Comparison of ENCODE assay signal across 12 cellular contexts in the genomic region with DNA sequence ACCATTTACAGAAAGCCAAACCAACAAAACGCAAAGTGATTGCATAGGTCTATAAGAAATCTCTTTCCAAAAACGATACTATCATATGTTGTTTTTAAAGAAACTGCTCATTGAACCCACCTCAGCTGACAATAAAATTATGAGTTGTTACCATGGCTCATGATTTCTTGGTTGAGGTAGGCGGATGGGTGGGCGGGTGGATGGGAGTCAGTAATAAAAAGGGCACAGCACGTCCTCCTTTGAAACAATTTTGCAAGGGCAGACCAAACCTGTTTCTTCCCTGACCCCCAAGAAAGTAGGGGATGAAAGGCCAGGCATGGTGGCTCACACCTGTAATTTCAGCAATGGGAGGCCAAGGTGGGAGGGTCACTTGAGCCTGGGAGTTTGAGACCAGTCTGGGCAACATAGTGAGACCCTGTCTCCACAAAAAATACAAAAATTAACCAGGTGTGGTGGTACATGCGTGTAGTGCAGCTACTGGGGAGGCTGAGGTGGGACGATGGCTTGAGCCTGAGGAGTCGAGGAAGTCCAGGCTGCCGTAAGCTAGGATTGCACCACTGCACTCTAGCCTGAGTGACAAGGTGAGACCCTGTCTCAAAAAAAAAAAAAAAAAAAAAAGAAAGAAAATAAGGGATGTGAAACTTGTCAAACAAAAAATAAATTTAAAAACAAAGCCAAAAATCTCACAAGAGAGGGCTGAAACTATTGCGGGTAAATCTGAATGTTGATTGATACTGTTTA. TPM values are rescaled to one million over a fixed set of nuclear protein-coding genes. Genes with fewer than 3 reads are reported as not detected.
DNase-seq lines count a peak whose midpoint lies in the region; TF ChIP-seq lines count a peak whose summit lies in the region.
"Had no signal": no experiment of that assay in that cellular context is flagged by ENCODE, and none has a peak within 500 bp of the region (broad histone marks: within the 10 kb centered on the region; RNA-seq: fewer than 3 reads in every experiment).

No MANE protein-coding gene starts in this region.

- H3K27me3 Mint-ChIP-seq in CD14-positive monocyte (ENCODE audit: low read depth in 3 of 3) (peaks cover 0 to 4% (median 1%) of the 10 kb centered on the region in 3 donors), neural crest cell (ENCODE audit: low read depth) (no peaks in the 10 kb centered on the region)

- H3K4me3 Mint-ChIP-seq in CD14-positive monocyte = peak overlapping the region; percentile 17 to 92
- H3K4me3 Mint-ChIP-seq in neural crest cell = peak overlapping the region; percentile 93

- H3K4me1 ChIP-seq in OCI-LY1 (ENCODE audit: insufficient read depth, low read length, severe bottlenecking) (peaks cover 31% of the 10 kb centered on the region), adipocyte (ENCODE audit: control insufficient read depth, insufficient read depth, low read length) (peaks cover 23% of the 10 kb centered on the region)

- H3K27ac Mint-ChIP-seq in CD14-positive monocyte (peak overlapping the region in 2 of 7 donors; percentile 35 to 41), neural crest cell (ENCODE audit: unreplicated experiment) (no peak overlapping the region)

- H3F3A ChIP-seq in OCI-LY1 (ENCODE audit: insufficient read depth, low read length) = no peaks in the 10 kb centered on the region

- peaks cover 42% of the 10 kb centered on the region for H3K4me1 Mint-ChIP-seq in CD14-positive monocyte
- H3K4me1 Mint-ChIP-seq in neural crest cell = peaks cover 53% of the 10 kb centered on the region

- DNase-seq in CD14-positive monocyte (ENCODE audit: low spot score) (no peak), adipocyte (ENCODE audit: low read depth) (no peak), neural crest cell (ENCODE audit: low read depth, low spot score) (no peak), NCI-H345 treated with DMSO at 0.1 percent for 48 hours (lab: John Stamatoyannopoulos, UW; ENCODE audit: unreplicated experiment) (no peak), NCI-H187 (lab: John Stamatoyannopoulos, UW) (no peak), DMS79 (lab: John Stamatoyannopoulos, UW) (no peak), NCI-H146 treated with DMSO at 0.1 percent for 48 hours (lab: John Stamatoyannopoulos, UW; ENCODE audit: unreplicated experiment) (no peak)
- DNase-seq: gastrocnemius medialis, NCI-H510A treated with DMSO at 0.1 percent for 48 hours, T-helper 9 cell had no signal

- H3K9ac ChIP-seq in OCI-LY1 (ENCODE audit: low read length) = peak overlapping the region; percentile 93; the same call in 1 of the 2 replicates
- H3K9ac ChIP-seq in adipocyte (ENCODE audit: low read length) = no peak overlapping the region

- H3K9me2 ChIP-seq in OCI-LY1 (ENCODE audit: low read depth, low read length) = no peaks in the 10 kb centered on the region

- H3K27me3 ChIP-seq in OCI-LY1 (ENCODE audit: insufficient read depth, low read length) (no peaks in the 10 kb centered on the region), adipocyte (replicated peaks; ENCODE audit: control insufficient read depth, insufficient read depth, low read length) (no peaks in the 10 kb centered on the region)
- H3K27me3 ChIP-seq: ascending aorta, gastrocnemius medialis had no signal

- TF ChIP-seq CTCF in CD14-positive monocyte (IDR thresholded peaks at IDR 0.05) (no peak), OCI-LY1 (IDR thresholded peaks at IDR 0.05; ENCODE audit: low read length) (no peak), neural crest cell (conservative IDR thresholded peaks at IDR 0.05) (no peak)

- H3K36me3 ChIP-seq in OCI-LY1 (ENCODE audit: insufficient read depth, low read length) (peaks cover 16% of the 10 kb centered on the region), adipocyte (ENCODE audit: control insufficient read depth, insufficient read depth, low read length, severe bottlenecking) (peaks cover 5% of the 10 kb centered on the region)
- H3K36me3 ChIP-seq: ascending aorta, gastrocnemius medialis had no signal

- H3K4me3 ChIP-seq in OCI-LY1 (ENCODE audit: low read depth, low read length, poor library complexity, severe bottlenecking) (peak overlapping the region; percentile 94), adipocyte (ENCODE audit: low read length) (peak overlapping the region; percentile 90)

- H3K27ac ChIP-seq in OCI-LY1 (ENCODE audit: low read depth, low read length, poor library complexity, severe bottlenecking) = no peak overlapping the region
- H3K27ac ChIP-seq: ascending aorta, gastrocnemius medialis had no signal

- no peak overlapping the region for H2AFZ ChIP-seq in OCI-LY1 (ENCODE audit: low read length)

- H4K20me1 ChIP-seq in OCI-LY1 (ENCODE audit: insufficient read depth, low read length) = no peaks in the 10 kb centered on the region

- H3K9me3 Mint-ChIP-seq in CD14-positive monocyte = no peaks in the 10 kb centered on the region
- H3K9me3 Mint-ChIP-seq in neural crest cell = no peaks in the 10 kb centered on the region

- H3K36me3 Mint-ChIP-seq in CD14-positive monocyte (peaks cover 14 to 35% of the 10 kb centered on the region in 2 donors), neural crest cell (ENCODE audit: low read depth) (peaks cover 8% of the 10 kb centered on the region)

- no peaks in the 10 kb centered on the region for H3K9me3 ChIP-seq in OCI-LY1 (ENCODE audit: low read length)
- H3K9me3 ChIP-seq in adipocyte (ENCODE audit: control insufficient read depth, low read length) = no peaks in the 10 kb centered on the region
- H3K9me3 ChIP-seq: ascending aorta, gastrocnemius medialis had no signal

- peak overlapping the region; percentile 83 for H3K4me2 ChIP-seq in OCI-LY1 (ENCODE audit: low read length)

- intact Hi-C loops in CD14-positive monocyte (cut with micrococcal nuclease) = no loop called here

- peaks cover 31% of the 10 kb centered on the region for H3K79me2 ChIP-seq in OCI-LY1 (ENCODE audit: insufficient read depth, low read length)

RNA-seq across cellular contexts. Expression of gene ABHD10, which starts 2.1 kb away (rescaled TPM):
- 10 to 100 TPM; 15.2 to 22.3 TPM for polyA plus RNA-seq in CD14-positive monocyte
- total RNA-seq in neural crest cell = 52.7 and 55.6 TPM in 2 replicates

RNA-seq across cellular contexts. Expression of gene TAGLN3, which starts 17.8 kb away (rescaled TPM):
- not detected for polyA plus RNA-seq in CD14-positive monocyte
- 62.6 and 70.2 TPM in 2 replicates for total RNA-seq in neural crest cell
- total RNA-seq: ascending aorta, gastrocnemius medialis had no signal

RNA-seq across cellular contexts. Expression of gene TMPRSS7, which starts 53.6 kb away (rescaled TPM):
- polyA plus RNA-seq in CD14-positive monocyte = not detected
- total RNA-seq in neural crest cell = not detected in 2 replicates
- total RNA-seq: ascending aorta, gastrocnemius medialis had no signal
